Comparison of ENCODE assay signal across 20 cellular contexts in the genomic region with DNA sequence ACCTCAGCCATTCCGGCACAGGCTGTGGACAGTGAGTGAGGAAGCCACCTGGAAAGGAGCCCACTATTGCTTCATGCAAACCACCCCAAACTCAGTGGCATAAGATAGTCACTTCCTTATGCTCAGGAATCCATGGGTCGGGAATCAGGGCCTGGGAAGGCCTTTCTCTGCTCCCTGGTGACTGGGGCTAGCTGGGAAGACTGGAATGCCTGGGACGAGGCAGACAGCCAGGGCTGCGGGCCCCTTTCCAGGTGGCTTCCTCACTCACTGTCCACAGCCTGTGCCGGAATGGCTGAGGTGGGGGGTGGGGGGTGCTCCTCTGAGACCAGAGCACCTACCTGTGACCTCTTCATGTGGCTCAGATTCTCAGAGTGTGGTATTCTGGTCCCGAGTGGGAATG.
DNase-seq lines count a peak whose midpoint lies in the region; TF ChIP-seq lines count a peak whose summit lies in the region.
"Had no signal": no experiment of that assay in that cellular context is flagged by ENCODE, and none has a peak within 500 bp of the region (broad histone marks: within the 10 kb centered on the region; RNA-seq: fewer than 3 reads in every experiment).

No MANE protein-coding gene starts in this region.

- H3K79me2 ChIP-seq in osteoblast (ENCODE audit: insufficient read depth, low read length), result no peaks in the 10 kb centered on the region

- H2AFZ ChIP-seq in osteoblast (ENCODE audit: low read length), result no peak overlapping the region
- H2AFZ ChIP-seq: GM23338 had no signal

- no peak for TF ChIP-seq CTCF in cardiac fibroblast (IDR thresholded peaks at IDR 0.05; ENCODE audit: low read depth, low read length)
- no peak for TF ChIP-seq CTCF in osteoblast (IDR thresholded peaks at IDR 0.05; ENCODE audit: extremely low read depth, low read depth, low read length)

- H3K4me2 ChIP-seq in osteoblast (ENCODE audit: insufficient read depth, low read length), result no peak overlapping the region
- H3K4me2 ChIP-seq: GM23338 had no signal

- no peak overlapping the region for H3K4me3 ChIP-seq in cardiac fibroblast (replicated peaks in 1 of 2; ENCODE audit: low read depth in 2 of 2, low read length in 2 of 2)
- H3K4me3 ChIP-seq in osteoblast (ENCODE audit: insufficient read depth, low read length), result no peak overlapping the region
- H3K4me3 ChIP-seq: GM23338, K562, SK-N-MC had no signal

- peak; percentile 43 for DNase-seq in AG20443 (ENCODE audit: low spot score)
- DNase-seq in EH (ENCODE audit: low read depth), result peak; percentile 29
- DNase-seq in cardiac fibroblast (ENCODE audit: low read depth in 2 of 2), result peak; percentile 15 to 31
- peak; percentile 82 for DNase-seq in osteoblast (ENCODE audit: insufficient read length, low spot score, missing footprints)
- no peak for DNase-seq in activated CD4-positive, alpha-beta T cell treated with anti-CD3 and anti-CD28 coated beads for 1 hour
- no peak for DNase-seq in mucosa of gallbladder (ENCODE audit: low spot score)
- DNase-seq in pons (ENCODE audit: low spot score), result no peak
- no peak for DNase-seq in NCI-H774 (lab: John Stamatoyannopoulos, UW)
- DNase-seq: CD4-positive, CD25-positive, alpha-beta regulatory T cell; DMS153; H9; HFFc6; Kasumi-1; NCI-H2029; NCI-H526; SIG-M5 had no signal

- H3K27me3 ChIP-seq in osteoblast (ENCODE audit: insufficient read depth, low read length), result no peaks in the 10 kb centered on the region

- no peaks in the 10 kb centered on the region for H3K9me3 ChIP-seq in osteoblast (ENCODE audit: low read depth, low read length)

- H3K36me3 ChIP-seq in osteoblast (ENCODE audit: insufficient read depth, low read length), result no peaks in the 10 kb centered on the region

- no peak overlapping the region for H3K27ac ChIP-seq in osteoblast (ENCODE audit: low read depth, low read length)
- H3K27ac ChIP-seq: RWPE1, SK-N-MC had no signal

- H3K4me1 ChIP-seq in osteoblast (ENCODE audit: insufficient read depth, low read length), result peaks cover 7% of the 10 kb centered on the region

- H4K20me1 ChIP-seq in osteoblast (ENCODE audit: insufficient read depth, low read length), result no peaks in the 10 kb centered on the region

Comparison
In these comparisons a context has a peak if more than half of its experiments do, and no peak if none do; other contexts are left out.
1. DNase-seq: peak in AG20443 (single experiment), EH (single experiment), cardiac fibroblast (2 of 2) and osteoblast (single experiment); none in activated CD4-positive, alpha-beta T cell treated with anti-CD3 and anti-CD28 coated beads for 1 hour (single experiment), mucosa of gallbladder (single experiment), pons (single experiment) and NCI-H774 (single experiment).